ENCODE assay signal across 1 cellular context in genomic region chr7:100432621-100433275, GRCh38.
TF ChIP-seq lines count a peak whose summit lies in the region.

No MANE protein-coding gene starts in this region.

TF ChIP-seq in K562, 482 proteins besides CTCF, POLR2A, EP300 and RAD21:
- TF ChIP-seq POLR2G (IDR thresholded peaks at IDR 0.05; ENCODE audit: low read depth, low read length) (peak; percentile 71), RBFOX2 (IDR thresholded peaks at IDR 0.05; ENCODE audit: low read depth, low read length) (peak; percentile 69), ZFX (CRISPR knock-in tag; IDR thresholded peaks at IDR 0.05) (0 out of 2 replicates have a peak, but pooled peaks have one; percentile 10), C11orf30 (IDR thresholded peaks at IDR 0.05; ENCODE audit: low read depth) (no peak), POLR2AphosphoS5 (IDR thresholded peaks at IDR 0.05; ENCODE audit: control insufficient read depth, insufficient read depth, low read depth, low read length) (0 out of 2 replicates have a peak, but pooled peaks have one; percentile 6), ZNF24 (IDR thresholded peaks at IDR 0.05) (no peak)
- TF ChIP-seq, protein P1, sequence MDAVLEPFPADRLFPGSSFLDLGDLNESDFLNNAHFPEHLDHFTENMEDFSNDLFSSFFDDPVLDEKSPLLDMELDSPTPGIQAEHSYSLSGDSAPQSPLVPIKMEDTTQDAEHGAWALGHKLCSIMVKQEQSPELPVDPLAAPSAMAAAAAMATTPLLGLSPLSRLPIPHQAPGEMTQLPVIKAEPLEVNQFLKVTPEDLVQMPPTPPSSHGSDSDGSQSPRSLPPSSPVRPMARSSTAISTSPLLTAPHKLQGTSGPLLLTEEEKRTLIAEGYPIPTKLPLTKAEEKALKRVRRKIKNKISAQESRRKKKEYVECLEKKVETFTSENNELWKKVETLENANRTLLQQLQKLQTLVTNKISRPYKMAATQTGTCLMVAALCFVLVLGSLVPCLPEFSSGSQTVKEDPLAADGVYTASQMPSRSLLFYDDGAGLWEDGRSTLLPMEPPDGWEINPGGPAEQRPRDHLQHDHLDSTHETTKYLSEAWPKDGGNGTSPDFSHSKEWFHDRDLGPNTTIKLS (IDR thresholded peaks at IDR 0.05; ENCODE audit: borderline replicate concordance, low read depth): no peak
